In genomic region chrX:47216393-47216925, GRCh38 we compare ENCODE assay signal across 9 cellular contexts. TPM values are rescaled to one million over a fixed set of nuclear protein-coding genes. Genes with fewer than 3 reads are reported as not detected.
A peak's percentile ranks its signal among the peaks of the same experiment; 100 is the strongest.
DNase-seq lines count a peak whose midpoint lies in the region; ATAC-seq, FAIRE-seq and TF ChIP-seq lines count a peak whose summit lies in the region.
"Had no signal": no experiment of that assay in that cellular context is flagged by ENCODE, and none has a peak within 500 bp of the region (broad histone marks: within the 10 kb centered on the region; RNA-seq: fewer than 3 reads in every experiment).

No MANE protein-coding gene starts in this region.

- H3K27me3 ChIP-seq in keratinocyte (ENCODE audit: control insufficient read depth, extremely low read depth, insufficient read depth, low read length) = no peaks in the 10 kb centered on the region
- no peaks in the 10 kb centered on the region for H3K27me3 ChIP-seq in stomach

- no peaks in the 10 kb centered on the region for H3K9me1 ChIP-seq in keratinocyte (ENCODE audit: control insufficient read depth, extremely low read depth, insufficient read depth, low read length)

- H2AFZ ChIP-seq in keratinocyte (ENCODE audit: control insufficient read depth, low read length) = no peak overlapping the region

- no peak overlapping the region for H3K4me3 Mint-ChIP-seq in T-helper 2 cell treated with Interferon-gamma antibody and Interleukin-4, amounts not matched to agents 5 μg/mL and 100 μg/mL, for 36 hours
- peak overlapping the region; percentile 88 for H3K4me3 Mint-ChIP-seq in activated CD8-positive, alpha-beta T cell treated with anti-CD3 and anti-CD28 coated beads for 36 hours

- peak overlapping the region; percentile 93 for H3K4me2 ChIP-seq in keratinocyte (ENCODE audit: control insufficient read depth, extremely low read depth, insufficient read depth, low read depth, low read length)

- peaks cover 34% of the 10 kb centered on the region for H3K4me1 ChIP-seq in keratinocyte (ENCODE audit: control insufficient read depth, extremely low read depth, insufficient read depth, low read length)
- H3K4me1 ChIP-seq in stomach = peaks cover 0 to 38% (median 35%) of the 10 kb centered on the region in 4 donors

- WGBS in stomach, 5 donors = 69 to 88% (median 79%) methylated on average over 8 of the region's 8 CpGs

- TF ChIP-seq POLR2A in stomach (IDR thresholded peaks at IDR 0.05) = no peak

- POLR2A ChIA-PET in activated CD8-positive, alpha-beta T cell treated with anti-CD3 and anti-CD28 coated beads for 36 hours (lab: Charles Lee) = interaction anchor here (1.8 to 6.9 kb wide), 3 partner anchors 9 to 25 kb away, joined by 4 to 42 read pairs (median 10); partner anchors contain the start of gene USP11

- H3K27me3 Mint-ChIP-seq in T-helper 2 cell treated with Interferon-gamma antibody and Interleukin-4, amounts not matched to agents 5 μg/mL and 100 μg/mL, for 36 hours (ENCODE audit: low read depth) = no peaks in the 10 kb centered on the region
- H3K27me3 Mint-ChIP-seq in activated CD8-positive, alpha-beta T cell treated with anti-CD3 and anti-CD28 coated beads for 36 hours = no peaks in the 10 kb centered on the region

- intact Hi-C loops in activated CD8-positive, alpha-beta T cell treated with anti-CD3 and anti-CD28 coated beads for 36 hours (cut with micrococcal nuclease) = no loop called here
- intact Hi-C loops in stomach (cut with DNase I; ENCODE audit: low total_unique reads) = no loop called here

- dilution Hi-C loops in keratinocyte (cut with MboI; ENCODE audit: extremely low pct_ligation_motif_present, low sequenced_read_pairs) = no loop called here

- CTCF ChIA-PET in activated CD8-positive, alpha-beta T cell treated with anti-CD3 and anti-CD28 coated beads for 36 hours (lab: Charles Lee) = no interaction called here

- no peak for FAIRE-seq in keratinocyte (lab: Jason Lieb, UNC)

- no peaks in the 10 kb centered on the region for H3K9me3 Mint-ChIP-seq in T-helper 2 cell treated with Interferon-gamma antibody and Interleukin-4, amounts not matched to agents 5 μg/mL and 100 μg/mL, for 36 hours
- H3K9me3 Mint-ChIP-seq in activated CD8-positive, alpha-beta T cell treated with anti-CD3 and anti-CD28 coated beads for 36 hours = no peaks in the 10 kb centered on the region

- peaks cover 27% of the 10 kb centered on the region for H4K20me1 ChIP-seq in keratinocyte (ENCODE audit: control insufficient read depth, extremely low read depth, insufficient read depth, low read length)

- TF ChIP-seq EP300 in stomach (IDR thresholded peaks at IDR 0.05) = no peak

- DNase-seq in T-helper 2 cell treated with Interferon-gamma antibody and Interleukin-4, amounts not matched to agents 5 μg/mL and 100 μg/mL, for 36 hours (ENCODE audit: low spot score) = no peak
- DNase-seq in T-helper 2 cell (no peak), keratinocyte (ENCODE audit: low read depth, low spot score) (no peak), stomach (no peak), 8988T (no peak), retina (no peak), dermis blood vessel endothelial cell (no peak)
- no peak for DNase-seq in activated CD8-positive, alpha-beta T cell treated with anti-CD3 and anti-CD28 coated beads for 36 hours

- peaks cover 29% of the 10 kb centered on the region for H3K79me2 ChIP-seq in keratinocyte (ENCODE audit: control insufficient read depth, insufficient read depth, low read length)

- H3K4me3 ChIP-seq in keratinocyte (ENCODE audit: control insufficient read depth in 2 of 3, extremely low read depth in 1 of 3, insufficient read depth in 2 of 3, low read depth in 1 of 3, low read length in 3 of 3) (no peak overlapping the region), stomach (no peak overlapping the region)
- H3K4me3 ChIP-seq: lung had no signal

- H3K36me3 Mint-ChIP-seq in T-helper 2 cell treated with Interferon-gamma antibody and Interleukin-4, amounts not matched to agents 5 μg/mL and 100 μg/mL, for 36 hours (ENCODE audit: low read depth) = peaks cover 49% of the 10 kb centered on the region
- peaks cover 50% of the 10 kb centered on the region for H3K36me3 Mint-ChIP-seq in activated CD8-positive, alpha-beta T cell treated with anti-CD3 and anti-CD28 coated beads for 36 hours (ENCODE audit: low read depth)

- peaks cover 36 to 44% of the 10 kb centered on the region in 2 experiments for H3K36me3 ChIP-seq in keratinocyte (ENCODE audit: control insufficient read depth in 2 of 2, extremely low read depth in 1 of 2, insufficient read depth in 2 of 2, low read length in 2 of 2)
- peaks cover 25 to 53% (median 51%) of the 10 kb centered on the region in 4 donors for H3K36me3 ChIP-seq in stomach

- peaks cover 26% of the 10 kb centered on the region for H3K4me1 Mint-ChIP-seq in T-helper 2 cell treated with Interferon-gamma antibody and Interleukin-4, amounts not matched to agents 5 μg/mL and 100 μg/mL, for 36 hours (ENCODE audit: low read depth)
- peaks cover 34% of the 10 kb centered on the region for H3K4me1 Mint-ChIP-seq in activated CD8-positive, alpha-beta T cell treated with anti-CD3 and anti-CD28 coated beads for 36 hours (ENCODE audit: low read depth)

- ATAC-seq in activated CD8-positive, alpha-beta T cell treated with anti-CD3 and anti-CD28 coated beads for 36 hours = no peak

- no peak for TF ChIP-seq CTCF in activated CD8-positive, alpha-beta T cell treated with anti-CD3 and anti-CD28 coated beads for 36 hours (IDR thresholded peaks at IDR 0.05)
- TF ChIP-seq CTCF in keratinocyte (optimal IDR thresholded peaks at IDR 0.05 in 1 of 3, IDR thresholded peaks at IDR 0.05 in 1 of 3, conservative IDR thresholded peaks at IDR 0.05 in 1 of 3; ENCODE audit: extremely low read depth in 1 of 3, insufficient read depth in 2 of 3, low read length in 3 of 3) (no peak), stomach (IDR thresholded peaks at IDR 0.05) (no peak)

- peak overlapping the region; percentile 81 for H3K9ac ChIP-seq in keratinocyte (ENCODE audit: control insufficient read depth, extremely low read depth, insufficient read depth, low read length)

- peak overlapping the region; percentile 99 for H3K27ac Mint-ChIP-seq in T-helper 2 cell treated with Interferon-gamma antibody and Interleukin-4, amounts not matched to agents 5 μg/mL and 100 μg/mL, for 36 hours
- peak overlapping the region; percentile 94 for H3K27ac Mint-ChIP-seq in activated CD8-positive, alpha-beta T cell treated with anti-CD3 and anti-CD28 coated beads for 36 hours

- no peaks in the 10 kb centered on the region for H3K9me3 ChIP-seq in keratinocyte (ENCODE audit: control insufficient read depth, low read depth, low read length)
- no peaks in the 10 kb centered on the region for H3K9me3 ChIP-seq in stomach

- H3K27ac ChIP-seq in keratinocyte (ENCODE audit: control insufficient read depth, insufficient read depth, low read length) (peak overlapping the region; percentile 95), stomach (peak overlapping the region in 4 of 5 donors; percentile 93 to 97 (median 96))

RNA-seq across cellular contexts. Expression of gene CDK16, which starts 2.0 kb away (rescaled TPM):
- 10 to 100 TPM; 56.1 to 61.3 TPM for total RNA-seq in activated CD8-positive, alpha-beta T cell treated with anti-CD3 and anti-CD28 coated beads for 36 hours
- polyA plus RNA-seq in keratinocyte = 79.3 to 134 TPM (median 89.5 TPM) in 3 replicates
- polyA plus RNA-seq in keratinocyte (2011; ENCODE audit: low read depth) = 30.6 TPM
- polyA plus RNA-seq in keratinocyte (2011; cell fraction: cytosol; rRNA removed) = 84.7 and 114 TPM in 2 replicates
- 143 and 164 TPM in 2 replicates for polyA plus RNA-seq in keratinocyte (2011; cell fraction: nucleus; rRNA removed)
- polyA plus RNA-seq in keratinocyte (2012; ENCODE audit: low replicate concordance) = 72.5 and 114 TPM in 2 replicates
- polyA minus RNA-seq in keratinocyte = 149 to 317 TPM (median 178 TPM) in 3 replicates
- polyA minus RNA-seq in keratinocyte (2011; cell fraction: cytosol; rRNA and poly(A)+ RNA removed) = 175 TPM
- 54.2 and 64.8 TPM in 2 replicates for polyA minus RNA-seq in keratinocyte (2011; cell fraction: nucleus; rRNA and poly(A)+ RNA removed)
- total RNA-seq in stomach = 100 to 1,000 TPM in 1 of 5 donors, 10 to 100 TPM in 4; 35.6 to 156 (median 57.8) TPM
- polyA plus RNA-seq in stomach = 10 to 100 TPM; 31.2 to 50.9 (median 38.6) TPM
- 97.5 and 172 TPM in 2 replicates for total RNA-seq in dermis blood vessel endothelial cell

RNA-seq across cellular contexts. Expression of gene USP11, which starts 16.4 kb away (rescaled TPM):
- 10 to 100 TPM; 57.1 to 62.0 TPM for total RNA-seq in activated CD8-positive, alpha-beta T cell treated with anti-CD3 and anti-CD28 coated beads for 36 hours
- polyA plus RNA-seq in keratinocyte (4.2 to 12.0 TPM (median 6.3 TPM) in 3 replicates), stomach (10 to 100 TPM; 13.9 to 20.6 (median 14.4) TPM)
- polyA plus RNA-seq in keratinocyte (2011; ENCODE audit: low read depth) = 10.1 TPM
- polyA plus RNA-seq in keratinocyte (2011; cell fraction: cytosol; rRNA removed) = 3.6 and 4.8 TPM in 2 replicates
- 15.2 and 20.6 TPM in 2 replicates for polyA plus RNA-seq in keratinocyte (2011; cell fraction: nucleus; rRNA removed)
- 6.5 and 15.1 TPM in 2 replicates for polyA plus RNA-seq in keratinocyte (2012; ENCODE audit: low replicate concordance)
- polyA minus RNA-seq in keratinocyte = 22.8 to 51.1 TPM (median 23.1 TPM) in 3 replicates
- 13.4 TPM for polyA minus RNA-seq in keratinocyte (2011; cell fraction: cytosol; rRNA and poly(A)+ RNA removed)
- 21.0 and 23.0 TPM in 2 replicates for polyA minus RNA-seq in keratinocyte (2011; cell fraction: nucleus; rRNA and poly(A)+ RNA removed)
- total RNA-seq in stomach (10 to 100 TPM in 4 of 5 donors, 1 to 10 TPM in 1; 6.4 to 52.3 (median 23.8) TPM), dermis blood vessel endothelial cell (35.6 and 51.1 TPM in 2 replicates)

RNA-seq across cellular contexts. Expression of gene UBA1, which starts 22.8 kb away (rescaled TPM):
- total RNA-seq in activated CD8-positive, alpha-beta T cell treated with anti-CD3 and anti-CD28 coated beads for 36 hours = 100 to 1,000 TPM; 243 to 246 TPM
- polyA plus RNA-seq in keratinocyte (236 to 317 TPM (median 309 TPM) in 3 replicates), stomach (10 to 100 TPM; 59.3 to 81.4 (median 63.4) TPM)
- polyA plus RNA-seq in keratinocyte (2011; ENCODE audit: low read depth) = 56.8 TPM
- polyA plus RNA-seq in keratinocyte (2011; cell fraction: cytosol; rRNA removed) = 220 and 262 TPM in 2 replicates
- 485 and 608 TPM in 2 replicates for polyA plus RNA-seq in keratinocyte (2011; cell fraction: nucleus; rRNA removed)
- 213 and 310 TPM in 2 replicates for polyA plus RNA-seq in keratinocyte (2012; ENCODE audit: low replicate concordance)
- 450 to 793 TPM (median 620 TPM) in 3 replicates for polyA minus RNA-seq in keratinocyte
- polyA minus RNA-seq in keratinocyte (2011; cell fraction: cytosol; rRNA and poly(A)+ RNA removed) = 317 TPM
- 310 and 377 TPM in 2 replicates for polyA minus RNA-seq in keratinocyte (2011; cell fraction: nucleus; rRNA and poly(A)+ RNA removed)
- total RNA-seq in stomach (100 to 1,000 TPM in 3 of 5 donors, 10 to 100 TPM in 2; 66.8 to 278 (median 115) TPM), dermis blood vessel endothelial cell (126 and 194 TPM in 2 replicates)
